22 cellular contexts compared by ENCODE assay signal in genomic region chr13:99105160-99105559, GRCh38.
DNase-seq lines count a peak whose midpoint lies in the region; ATAC-seq, FAIRE-seq and TF ChIP-seq lines count a peak whose summit lies in the region.
"Had no signal": no experiment of that assay in that cellular context is flagged by ENCODE, and none has a peak within 500 bp of the region (broad histone marks: within the 10 kb centered on the region; RNA-seq: fewer than 3 reads in every experiment).

No MANE protein-coding gene starts in this region.

- H3K27ac ChIP-seq in liver (ENCODE audit: low read depth in 1 of 2, low read length in 2 of 2) (no peak overlapping the region), HepG2 (ENCODE audit: extremely low read length, insufficient read depth, low read length) (no peak overlapping the region), right lobe of liver (peak overlapping the region in 2 of 3 donors; percentile 41 to 46), neural progenitor cell (no peak overlapping the region)
- H3K27ac ChIP-seq: 22Rv1, BLaER1, C4-2B had no signal

- H3K4me3 ChIP-seq in liver (ENCODE audit: low read depth in 1 of 3, low read length in 3 of 3) (no peak overlapping the region), HepG2 (replicated peaks in 1 of 3; ENCODE audit: insufficient read depth in 1 of 3, low read depth in 2 of 3, low read length in 3 of 3) (no peak overlapping the region), right lobe of liver (no peak overlapping the region), neural progenitor cell (no peak overlapping the region)
- H3K4me3 ChIP-seq: BLaER1, GM23338, HAP-1 had no signal

- no peaks in the 10 kb centered on the region for H3K79me2 ChIP-seq in HepG2 (ENCODE audit: insufficient read depth, low read length)
- H3K79me2 ChIP-seq in neural progenitor cell (ENCODE audit: low read depth) = no peaks in the 10 kb centered on the region

- no peak for TF ChIP-seq POLR2A in HepG2 (IDR thresholded peaks at IDR 0.05; ENCODE audit: insufficient read depth in 1 of 2, low read depth in 2 of 2, low read length in 2 of 2)
- TF ChIP-seq POLR2A in right lobe of liver (IDR thresholded peaks at IDR 0.05) = no peak

- no peak overlapping the region for H3K9ac ChIP-seq in liver (ENCODE audit: low read depth in 1 of 2, low read length in 2 of 2)
- no peak overlapping the region for H3K9ac ChIP-seq in HepG2 (ENCODE audit: insufficient read depth, low read depth, low read length)
- no peak overlapping the region for H3K9ac ChIP-seq in neural progenitor cell
- H3K9ac ChIP-seq: BLaER1 had no signal

- H2AFZ ChIP-seq in HepG2 (ENCODE audit: low read length) (no peak overlapping the region), neural progenitor cell (replicated peaks) (peak overlapping the region; percentile 34)
- H2AFZ ChIP-seq: GM23338 had no signal

- FAIRE-seq in HepG2 (lab: Jason Lieb, UNC) = no peak
- FAIRE-seq: A204.1, G401.6, GM12892 had no signal

- CTCF ChIA-PET in HepG2 (lab: Yijun Ruan, JAX; ENCODE audit: low intra/inter-chr PET ratio, low total read pairs) = no interaction called here

- peaks cover 7% of the 10 kb centered on the region for H3K27me3 Mint-ChIP-seq in neural progenitor cell (ENCODE audit: insufficient read depth, low read depth)

- H3K27me3 ChIP-seq in liver (ENCODE audit: control insufficient read depth in 4 of 4, insufficient read depth in 4 of 4, low read length in 3 of 4) (no peaks in the 10 kb centered on the region), HepG2 (ENCODE audit: control insufficient read depth in 1 of 2, insufficient read depth in 2 of 2, low read length in 2 of 2) (peaks cover 0 to 5% of the 10 kb centered on the region in 2 experiments; a peak in 1 of 5 replicates), right lobe of liver (no peaks in the 10 kb centered on the region), neural progenitor cell (no peaks in the 10 kb centered on the region)
- H3K27me3 ChIP-seq: BLaER1 had no signal

- H3F3A ChIP-seq in neural progenitor cell (ENCODE audit: low read depth) = no peaks in the 10 kb centered on the region

- no peaks in the 10 kb centered on the region for H3K36me3 Mint-ChIP-seq in neural progenitor cell
- H3K36me3 Mint-ChIP-seq: CD4-positive, CD25-positive, alpha-beta regulatory T cell; CD8-positive, alpha-beta T cell had no signal

- H3K4me3 Mint-ChIP-seq in neural progenitor cell = no peak overlapping the region
- H3K4me3 Mint-ChIP-seq: B cell; CD4-positive, CD25-positive, alpha-beta regulatory T cell; CD8-positive, alpha-beta T cell; GM23338; HFFc6 had no signal

- no peak overlapping the region for H3K27ac Mint-ChIP-seq in neural progenitor cell
- H3K27ac Mint-ChIP-seq: B cell; CD4-positive, CD25-positive, alpha-beta regulatory T cell; CD8-positive, alpha-beta T cell; GM23338; HFFc6 had no signal

- TF ChIP-seq CTCF in liver (IDR thresholded peaks at IDR 0.05; ENCODE audit: low read depth, low read length, missing input control) (no peak), HepG2 (CRISPR knock-in tag; IDR thresholded peaks at IDR 0.05) (no peak), right lobe of liver (IDR thresholded peaks at IDR 0.05) (no peak), neural progenitor cell (IDR thresholded peaks at IDR 0.05) (no peak)

- intact Hi-C loops in HepG2 (cut with micrococcal nuclease; ENCODE audit: unreplicated experiment) (no loop called here), right lobe of liver (cut with DNase I) (no loop called here)

- WGBS in liver = 34% methylated on average over 3 of the region's 3 CpGs
- WGBS in HepG2 (ENCODE audit: low lambda C conversion rate) = 14% methylated on average over 3 of the region's 3 CpGs
- WGBS in right lobe of liver (ENCODE audit: insufficient coverage, low coverage, low lambda C conversion rate, missing lambda C conversion rate) = 31% methylated on average over 3 of the region's 3 CpGs

- peaks cover 3% of the 10 kb centered on the region for H3K9me3 Mint-ChIP-seq in neural progenitor cell
- H3K9me3 Mint-ChIP-seq: CD8-positive, alpha-beta T cell; GM23338; HFFc6 had no signal

- H4K20me1 ChIP-seq in HepG2 (ENCODE audit: insufficient read depth, low read length) (no peaks in the 10 kb centered on the region), neural progenitor cell (ENCODE audit: low read depth) (no peaks in the 10 kb centered on the region)
- H4K20me1 ChIP-seq: BLaER1 had no signal

- ATAC-seq in HepG2 (no peak), right lobe of liver (peak; percentile 92 to 99 (median 96)), GM18517 (IDR thresholded peaks at IDR 0.05; ENCODE audit: unreplicated experiment) (no peak)
- ATAC-seq: CD8-positive, alpha-beta T cell; GM23338 had no signal

- peaks cover 9% of the 10 kb centered on the region for H3K4me1 Mint-ChIP-seq in neural progenitor cell
- H3K4me1 Mint-ChIP-seq: B cell had no signal

- H3K4me1 ChIP-seq in liver (ENCODE audit: control insufficient read depth in 4 of 4, insufficient read depth in 4 of 4, low read length in 3 of 4) = peaks cover 0 to 3% (median 1%) of the 10 kb centered on the region in 4 donors
- no peaks in the 10 kb centered on the region for H3K4me1 ChIP-seq in HepG2 (ENCODE audit: insufficient read depth, low read length)
- H3K4me1 ChIP-seq in right lobe of liver = peaks cover 0 to 5% (median 2%) of the 10 kb centered on the region in 4 donors
- H3K4me1 ChIP-seq in neural progenitor cell = peaks cover 13% of the 10 kb centered on the region
- H3K4me1 ChIP-seq: BLaER1, Caco-2, HAP-1 had no signal

- no peaks in the 10 kb centered on the region for H3K9me3 ChIP-seq in liver (ENCODE audit: control insufficient read depth in 4 of 4, low read length in 3 of 4)
- no peaks in the 10 kb centered on the region for H3K9me3 ChIP-seq in HepG2 (ENCODE audit: low read length)
- H3K9me3 ChIP-seq in right lobe of liver = no peaks in the 10 kb centered on the region
- H3K9me3 ChIP-seq in neural progenitor cell (ENCODE audit: low read depth) = no peaks in the 10 kb centered on the region
- H3K9me3 ChIP-seq: BLaER1, Caco-2, HAP-1 had no signal

- in situ Hi-C loops in HepG2 (cut with HindIII; ENCODE audit: extremely low pct_ligation_motif_present, low pct_unique_long_range_greater_than_20kb) = no loop called here

- H3K36me3 ChIP-seq in liver (ENCODE audit: control insufficient read depth in 4 of 4, insufficient read depth in 3 of 4, low read depth in 1 of 4, low read length in 3 of 4) = no peaks in the 10 kb centered on the region
- no peaks in the 10 kb centered on the region for H3K36me3 ChIP-seq in HepG2 (replicated peaks in 1 of 2; ENCODE audit: control insufficient read depth in 1 of 2, insufficient read depth in 2 of 2, low read length in 2 of 2)
- no peaks in the 10 kb centered on the region for H3K36me3 ChIP-seq in right lobe of liver
- no peaks in the 10 kb centered on the region for H3K36me3 ChIP-seq in neural progenitor cell
- H3K36me3 ChIP-seq: BLaER1, HAP-1 had no signal

- no TSS peak for BruUV-seq in HepG2 (replicated peaks; lab: Mats Ljungman, UMichigan)

- TF ChIP-seq EP300 in HepG2 (IDR thresholded peaks at IDR 0.05; ENCODE audit: low read depth in 2 of 2, low read length in 2 of 2) = no peak
- TF ChIP-seq EP300 in HepG2 (CRISPR knock-in tag; IDR thresholded peaks at IDR 0.05; ENCODE audit: borderline replicate concordance) = no peak

- TF ChIP-seq RAD21 in liver (IDR thresholded peaks at IDR 0.05) = no peak
- no peak for TF ChIP-seq RAD21 in HepG2 (CRISPR knock-in tag; IDR thresholded peaks at IDR 0.05)

- POLR2A ChIA-PET in HepG2 (lab: Yijun Ruan, JAX) = no interaction called here

- DNase-seq in HepG2 (ENCODE audit: low spot score) = no peak
- peak in 1 of 3 donors; percentile 53 for DNase-seq in right lobe of liver
- no peak for DNase-seq in neural progenitor cell (ENCODE audit: low spot score)
- DNase-seq in effector CD4-positive, alpha-beta T cell = no peak
- DNase-seq in activated CD4-positive, alpha-beta T cell treated with anti-CD3 and anti-CD28 coated beads for 1 hour = no peak
- DNase-seq: Caco-2; CD4-positive, CD25-positive, alpha-beta regulatory T cell; CD8-positive, alpha-beta T cell; DMS153; DND-41; HFFc6 had no signal

- H3K4me2 ChIP-seq in HepG2 (ENCODE audit: low read depth, low read length) = no peak overlapping the region
- H3K4me2 ChIP-seq in neural progenitor cell = no peak overlapping the region
- H3K4me2 ChIP-seq: BLaER1, GM23338 had no signal

TF ChIP-seq in HepG2, 621 proteins besides CTCF, POLR2A, EP300 and RAD21 (continues in another document):
- no peak for TF ChIP-seq CREM (IDR thresholded peaks at IDR 0.05)
- no peak for TF ChIP-seq CREM (CRISPR knock-in tag; IDR thresholded peaks at IDR 0.05)
- TF ChIP-seq EED (CRISPR knock-in tag; IDR thresholded peaks at IDR 0.05) = no peak
- no peak for TF ChIP-seq ATF7 (IDR thresholded peaks at IDR 0.05)
- TF ChIP-seq ATF7 (CRISPR knock-in tag; IDR thresholded peaks at IDR 0.05) = no peak
- no peak for TF ChIP-seq JARID2 (CRISPR knock-in tag; IDR thresholded peaks at IDR 0.05; ENCODE audit: insufficient replicate concordance)
- no peak for TF ChIP-seq PAF1 (CRISPR knock-in tag; IDR thresholded peaks at IDR 0.05)
- no peak for TF ChIP-seq ZNF496 (CRISPR knock-in tag; IDR thresholded peaks at IDR 0.05; ENCODE audit: insufficient replicate concordance)
- no peak for TF ChIP-seq ZNF280B (CRISPR knock-in tag; IDR thresholded peaks at IDR 0.05; ENCODE audit: borderline replicate concordance)
- TF ChIP-seq MYNN (CRISPR knock-in tag; IDR thresholded peaks at IDR 0.05; ENCODE audit: low read depth) = no peak

Comparison
In these comparisons a context has a peak if more than half of its experiments do, and no peak if none do; other contexts are left out.
1. H3K27ac ChIP-seq: peak in right lobe of liver (2 of 3); none in liver (0 of 2), HepG2 (single experiment) and neural progenitor cell (single experiment).
2. ATAC-seq: peak in right lobe of liver (4 of 4); none in HepG2 (single experiment) and GM18517 (single experiment).